In the genomic region with DNA sequence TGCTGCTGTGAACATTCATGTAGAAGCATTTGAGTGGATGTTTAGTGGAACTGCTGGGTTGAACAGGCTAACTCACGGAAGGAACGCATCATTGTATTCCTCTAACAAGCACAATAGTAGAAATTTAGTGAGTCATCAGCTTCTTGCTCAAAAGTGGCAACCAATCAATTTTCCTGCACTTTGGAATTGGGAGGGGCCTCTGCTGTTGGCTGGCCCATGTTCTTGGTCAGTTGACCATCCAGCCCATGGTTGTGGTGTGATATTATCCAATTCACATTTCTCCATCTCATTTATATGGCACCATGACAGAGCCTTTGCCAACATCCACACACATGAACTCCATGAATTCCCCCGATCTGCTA, we compare ENCODE assay signal across 8 cellular contexts.
DNase-seq lines count a peak whose midpoint lies in the region; TF ChIP-seq lines count a peak whose summit lies in the region.

No MANE protein-coding gene starts in this region.

- TF ChIP-seq POLR2A in tibial nerve (IDR thresholded peaks at IDR 0.05), result no peak

- no peaks in the 10 kb centered on the region for H3K9me3 ChIP-seq in tibial nerve

- peak; percentile 17 for DNase-seq in activated naive CD4-positive, alpha-beta T cell treated with Interleukin-2 at 50 U/mL for 16 hours
- no peak for DNase-seq in activated naive CD4-positive, alpha-beta T cell (lab: John Stamatoyannopoulos, UW)
- peak; percentile 32 for DNase-seq in activated CD4-positive, alpha-beta T cell treated with anti-CD3 and anti-CD28 coated beads for 48 hours
- peak; percentile 87 for DNase-seq in fibroblast of the aortic adventitia (ENCODE audit: low read depth)
- no peak for DNase-seq in tibial nerve (ENCODE audit: low spot score in 2 of 2)
- no peak for DNase-seq in GOT3 (lab: John Stamatoyannopoulos, UW)
- DNase-seq in retina, result no peak
- no peak for DNase-seq in cortex of kidney (lab: John Stamatoyannopoulos, UW)

- no peak for TF ChIP-seq CTCF in fibroblast of the aortic adventitia (IDR thresholded peaks at IDR 0.05; ENCODE audit: insufficient read depth, low read length)
- no peak for TF ChIP-seq CTCF in tibial nerve (IDR thresholded peaks at IDR 0.05)

- WGBS in tibial nerve, 2 donors, result 64 to 71% methylated on average over 3 of the region's 3 CpGs

- no peaks in the 10 kb centered on the region for H3K36me3 ChIP-seq in tibial nerve

- H3K27me3 ChIP-seq in tibial nerve, result no peaks in the 10 kb centered on the region

- H3K4me3 ChIP-seq in fibroblast of the aortic adventitia (ENCODE audit: low read depth, low read length), result no peak overlapping the region
- peak overlapping the region in 2 of 4 donors; percentile 15 to 23 for H3K4me3 ChIP-seq in tibial nerve

- peaks cover 0 to 17% (median under 1%) of the 10 kb centered on the region in 4 donors for H3K4me1 ChIP-seq in tibial nerve

- TF ChIP-seq EP300 in tibial nerve (IDR thresholded peaks at IDR 0.05), result no peak

- H3K27ac ChIP-seq in tibial nerve, result peak overlapping the region in 3 of 4 donors; percentile 44 to 64 (median 51)

Comparison
In these comparisons a context has a peak if more than half of its experiments do, and no peak if none do; other contexts are left out.
1. DNase-seq: peak in activated naive CD4-positive, alpha-beta T cell treated with Interleukin-2 at 50 U/mL for 16 hours (single experiment), activated CD4-positive, alpha-beta T cell treated with anti-CD3 and anti-CD28 coated beads for 48 hours (single experiment) and fibroblast of the aortic adventitia (single experiment); none in activated naive CD4-positive, alpha-beta T cell (0 of 4), tibial nerve (0 of 2), GOT3 (single experiment), retina (single experiment) and cortex of kidney (single experiment).